ENCODE assay signal across 17 cellular contexts in the genomic region with DNA sequence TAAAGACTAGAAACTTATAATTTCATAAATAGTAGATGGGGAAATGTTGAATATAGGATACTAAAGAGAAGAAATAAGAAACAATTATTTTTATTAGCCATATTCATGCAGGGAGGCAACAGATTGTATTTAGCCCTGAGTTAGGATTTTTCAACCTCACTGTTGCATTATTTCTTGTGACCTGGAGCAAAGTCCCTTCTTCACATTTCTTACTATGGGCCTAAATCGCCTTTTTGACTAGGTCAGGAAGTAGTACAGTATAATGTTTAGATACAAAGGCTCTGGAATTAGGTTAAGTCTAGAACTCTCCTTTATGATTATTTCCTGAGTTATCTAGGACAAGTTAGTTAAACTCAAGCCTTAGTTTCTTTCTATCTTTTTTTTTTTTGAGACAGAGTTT.
"Had no signal": no experiment of that assay in that cellular context is flagged by ENCODE, and none has a peak within 500 bp of the region (broad histone marks: within the 10 kb centered on the region; RNA-seq: fewer than 3 reads in every experiment).

No MANE protein-coding gene starts in this region.

- ATAC-seq: gastrocnemius medialis, left lung, lower lobe of right lung had no signal

- DNase-seq: effector memory CD4-positive, alpha-beta T cell; gastrocnemius medialis; islet precursor cell; left lung; lower lobe of right lung; mesenchymal stem cell; midbrain; posterior cingulate gyrus; sigmoid colon; stimulated activated CD4-positive, alpha-beta T cell treated with anti-CD3 and anti-CD28 coated beads, Interleukin-12 subunit alpha, Interleukin-12 subunit beta, amount 100 ng/mL, for 4 hours; stimulated activated naive CD4-positive, alpha-beta T cell treated with Interleukin-2 at 50 U/mL for 16 hours; upper lobe of left lung; uterus had no signal

- H3K27me3 ChIP-seq: esophagus muscularis mucosa, gastrocnemius medialis, left lung, neutrophil, sigmoid colon, upper lobe of left lung, uterus had no signal

- H3K9me3 ChIP-seq: esophagus muscularis mucosa, gastrocnemius medialis, left lung, lower lobe of right lung, neutrophil, sigmoid colon, upper lobe of left lung, uterus had no signal

- H3K4me1 ChIP-seq: left lung had no signal

- H3K27ac ChIP-seq: epithelial cell of prostate, esophagus muscularis mucosa, gastrocnemius medialis, left lung, lower lobe of right lung, neutrophil, sigmoid colon, skin epidermis, upper lobe of left lung, uterus had no signal

- H3K4me3 ChIP-seq: esophagus muscularis mucosa, gastrocnemius medialis, left lung, lower lobe of right lung, sigmoid colon, skin epidermis, upper lobe of left lung, uterus had no signal

- H3K36me3 ChIP-seq: esophagus muscularis mucosa, gastrocnemius medialis, left lung, lower lobe of right lung, neutrophil, sigmoid colon, upper lobe of left lung, uterus had no signal
